ENCODE assay signal across 10 cellular contexts in genomic region chr4:40321671-40322131, GRCh38. TPM values are rescaled to one million over a fixed set of nuclear protein-coding genes. Genes with fewer than 3 reads are reported as not detected.
DNase-seq lines count a peak whose midpoint lies in the region; ATAC-seq and TF ChIP-seq lines count a peak whose summit lies in the region.
"Had no signal": no experiment of that assay in that cellular context is flagged by ENCODE, and none has a peak within 500 bp of the region (broad histone marks: within the 10 kb centered on the region; RNA-seq: fewer than 3 reads in every experiment).

No MANE protein-coding gene starts in this region.

- CTCF ChIA-PET in BJ (lab: Yijun Ruan, JAX), result interaction anchor here (0.8 to 4.1 kb wide), 3 partner anchors 14 to 291 kb away, joined by 3 to 16 read pairs (median 3); partner anchors contain the start of genes CHRNA9 and N4BP2

- POLR2A ChIA-PET in BJ (lab: Charles Lee), result interaction anchor here (0.6 to 1.3 kb wide), 4 partner anchors 12 to 810 kb away, joined by 3 to 12 read pairs (median 4); no protein-coding TSS in a partner anchor

- no peaks in the 10 kb centered on the region for H3K36me3 ChIP-seq in BJ (ENCODE audit: control insufficient read depth, insufficient read depth, low read length)
- no peaks in the 10 kb centered on the region for H3K36me3 ChIP-seq in MM.1S (replicated peaks; ENCODE audit: insufficient read depth, low read length)
- no peaks in the 10 kb centered on the region for H3K36me3 ChIP-seq in adipocyte (ENCODE audit: control insufficient read depth, insufficient read depth, low read length, severe bottlenecking)

- H3K4me2 ChIP-seq in MM.1S (ENCODE audit: low read depth, low read length), result no peak overlapping the region

- no peaks in the 10 kb centered on the region for H3K79me2 ChIP-seq in MM.1S (ENCODE audit: low read length)

- H3K4me1 ChIP-seq in MM.1S (ENCODE audit: low read length), result peaks cover 6% of the 10 kb centered on the region
- H3K4me1 ChIP-seq in adipocyte (ENCODE audit: control insufficient read depth, insufficient read depth, low read length), result peaks cover 4% of the 10 kb centered on the region

- TF ChIP-seq CTCF in BJ (IDR thresholded peaks at IDR 0.05; ENCODE audit: insufficient read depth, low read depth, low read length) (no peak), MM.1S (IDR thresholded peaks at IDR 0.05; ENCODE audit: low read length) (no peak)

- H2AFZ ChIP-seq in MM.1S (ENCODE audit: low read length), result no peak overlapping the region

- peaks cover 3% of the 10 kb centered on the region; the same call in 1 of the 2 replicates for H3F3A ChIP-seq in MM.1S (ENCODE audit: insufficient read depth, low read length)

- H3K27me3 ChIP-seq in BJ (ENCODE audit: control insufficient read depth, insufficient read depth, low read length) (no peaks in the 10 kb centered on the region), MM.1S (replicated peaks; ENCODE audit: insufficient read depth, low read length) (no peaks in the 10 kb centered on the region), adipocyte (replicated peaks; ENCODE audit: control insufficient read depth, insufficient read depth, low read length) (no peaks in the 10 kb centered on the region)

- DNase-seq in BJ (ENCODE audit: low read depth) (peak; percentile 77), MM.1S (peak; percentile 3), adipocyte (ENCODE audit: low read depth) (peak; percentile 95), kidney tubule cell (ENCODE audit: low spot score) (peak; percentile 59), GDM1 (lab: John Stamatoyannopoulos, UW) (no peak), NCI-H82 (lab: John Stamatoyannopoulos, UW) (no peak)
- DNase-seq in activated CD4-positive, alpha-beta T cell treated with anti-CD3 and anti-CD28 coated beads for 4 hours, result no peak
- DNase-seq: hippocampal formation had no signal

- no peaks in the 10 kb centered on the region for H3K9me2 ChIP-seq in MM.1S (replicated peaks; ENCODE audit: insufficient read depth, low read length)

- H3K9ac ChIP-seq in MM.1S (ENCODE audit: low read length) (no peak overlapping the region), adipocyte (ENCODE audit: low read length) (no peak overlapping the region)

- no peaks in the 10 kb centered on the region for H4K20me1 ChIP-seq in MM.1S (ENCODE audit: insufficient read depth, low read length)

- no peak overlapping the region for H3K27ac ChIP-seq in MM.1S (ENCODE audit: low read length)

- H3K4me3 ChIP-seq in BJ (ENCODE audit: low read depth, low read length), result no peak overlapping the region
- H3K4me3 ChIP-seq in MM.1S (ENCODE audit: low read length), result no peak overlapping the region
- no peak overlapping the region for H3K4me3 ChIP-seq in adipocyte (ENCODE audit: low read length)

- no peak for ATAC-seq in GM19351 (IDR thresholded peaks at IDR 0.05; ENCODE audit: unreplicated experiment)
- ATAC-seq: WTC11 had no signal

- no peaks in the 10 kb centered on the region for H3K9me3 ChIP-seq in MM.1S (replicated peaks; ENCODE audit: insufficient read depth, low read length)
- H3K9me3 ChIP-seq in adipocyte (ENCODE audit: control insufficient read depth, low read length), result no peaks in the 10 kb centered on the region

RNA-seq across cellular contexts. Expression of gene CHRNA9, which starts 13.4 kb away (rescaled TPM):
- polyA plus RNA-seq in BJ (2011; rRNA removed), result 0.12 TPM in 1 of 2 replicates, not detected in the other
- polyA minus RNA-seq in BJ (2011; rRNA and poly(A)+ RNA removed), result not detected in 2 replicates

Comparison
In these comparisons a context has a peak if more than half of its experiments do, and no peak if none do; other contexts are left out.
1. DNase-seq: peak in BJ (single experiment), MM.1S (single experiment), adipocyte (single experiment) and kidney tubule cell (single experiment); none in GDM1 (single experiment), NCI-H82 (single experiment) and activated CD4-positive, alpha-beta T cell treated with anti-CD3 and anti-CD28 coated beads for 4 hours (0 of 2).